ENCODE assay signal across 8 cellular contexts in genomic region chr7:43884617-43885016, GRCh38.
"Had no signal": no experiment of that assay in that cellular context is flagged by ENCODE, and none has a peak within 500 bp of the region (broad histone marks: within the 10 kb centered on the region; RNA-seq: fewer than 3 reads in every experiment).

No MANE protein-coding gene starts in this region.

- H3K27me3 Mint-ChIP-seq: IgD-negative memory B cell had no signal

- H3K9me3 ChIP-seq: HAP-1 had no signal

- DNase-seq: GM23248, GOT3, H7 had no signal

- H3K27ac ChIP-seq: GM23248, HL-60 had no signal

- H3K4me1 ChIP-seq: HAP-1 had no signal

- H3K9me3 Mint-ChIP-seq: IgD-negative memory B cell had no signal

- H3K4me3 ChIP-seq: GM23248, HAP-1 had no signal

- H2AFZ ChIP-seq: GM23248 had no signal

- H3K9ac ChIP-seq: GM23248 had no signal

- H3K4me3 Mint-ChIP-seq: IgD-negative memory B cell had no signal

- H3K27ac Mint-ChIP-seq: IgD-negative memory B cell had no signal

- ATAC-seq: HCT116, HepG2 had no signal
